21 cellular contexts compared by ENCODE assay signal in genomic region chr10:48494073-48494472, GRCh38.
A peak's percentile ranks its signal among the peaks of the same experiment; 100 is the strongest.
DNase-seq lines count a peak whose midpoint lies in the region; ATAC-seq and TF ChIP-seq lines count a peak whose summit lies in the region.
"Had no signal": no experiment of that assay in that cellular context is flagged by ENCODE, and none has a peak within 500 bp of the region (broad histone marks: within the 10 kb centered on the region; RNA-seq: fewer than 3 reads in every experiment).

No MANE protein-coding gene starts in this region.

- H3K4me3 ChIP-seq in esophagus muscularis mucosa = no peak overlapping the region
- H3K4me3 ChIP-seq: heart left ventricle, prostate gland, tibial nerve had no signal

- H3K27me3 ChIP-seq in esophagus muscularis mucosa = peaks cover 0 to 6% (median 0%) of the 10 kb centered on the region in 4 donors
- H3K27me3 ChIP-seq: heart left ventricle, tibial nerve had no signal

- TF ChIP-seq CTCF in esophagus muscularis mucosa (IDR thresholded peaks at IDR 0.05) (no peak), GM10266 (IDR thresholded peaks at IDR 0.05; ENCODE audit: control insufficient read depth, insufficient read depth, low read depth, missing control alignments) (no peak)

- no peaks in the 10 kb centered on the region for H3K9me3 ChIP-seq in esophagus muscularis mucosa
- H3K9me3 ChIP-seq: heart left ventricle, prostate gland, tibial nerve had no signal

- 90% methylated on average over 6 of the region's 8 CpGs for WGBS in esophagus muscularis mucosa

- H3K27ac ChIP-seq in esophagus muscularis mucosa (replicated peaks in 1 of 4) = no peak overlapping the region
- H3K27ac ChIP-seq: 22Rv1, C4-2B, heart left ventricle, prostate gland, tibial nerve had no signal

- DNase-seq in DMS 273 (lab: John Stamatoyannopoulos, UW; ENCODE audit: unreplicated experiment) = peak; percentile 49
- DNase-seq in DMS 273 treated with DMSO at 0.1 percent for 48 hours (lab: John Stamatoyannopoulos, UW) = no peak
- DNase-seq in DMS153 (lab: John Stamatoyannopoulos, UW) = peak; percentile 40
- DNase-seq in RPMI8226 = peak; percentile 57
- peak; percentile 89 for DNase-seq in esophagus muscularis mucosa (ENCODE audit: extremely low spot score)
- no peak for DNase-seq in nucleus accumbens (lab: John Stamatoyannopoulos, UW)
- no peak for DNase-seq in GM10266 (ENCODE audit: extremely low spot score)
- DNase-seq: activated CD4-positive, alpha-beta T cell treated with anti-CD3 and anti-CD28 coated beads, Interleukin-2, amount 10 ng/mL, durations not matched to agents 24 days and 14 days; amygdala; caudate nucleus; effector CD4-positive, alpha-beta T cell; naive thymus-derived CD8-positive, alpha-beta T cell; NCI-H2029 treated with DMSO at 0.1 percent for 48 hours; NCI-H748 treated with DMSO at 0.1 percent for 48 hours; T1000 had no signal

- peaks cover 7 to 11% (median 10%) of the 10 kb centered on the region in 4 donors for H3K4me1 ChIP-seq in esophagus muscularis mucosa
- H3K4me1 ChIP-seq: prostate gland had no signal

- intact Hi-C loops in esophagus muscularis mucosa (cut with DNase I) = no loop called here

- no peak for TF ChIP-seq POLR2A in esophagus muscularis mucosa (IDR thresholded peaks at IDR 0.05; ENCODE audit: low read depth)

- no peak for TF ChIP-seq EP300 in esophagus muscularis mucosa (IDR thresholded peaks at IDR 0.05)

- ATAC-seq in HG03095 (IDR thresholded peaks at IDR 0.05; ENCODE audit: unreplicated experiment) = no peak
- ATAC-seq: naive thymus-derived CD8-positive, alpha-beta T cell had no signal

- H3K36me3 ChIP-seq in esophagus muscularis mucosa = no peaks in the 10 kb centered on the region
- H3K36me3 ChIP-seq: heart left ventricle, prostate gland, tibial nerve had no signal

Comparison
In these comparisons a context has a peak if more than half of its experiments do, and no peak if none do; other contexts are left out.
1. DNase-seq: peak in DMS 273 (single experiment), DMS153 (single experiment), RPMI8226 (single experiment) and esophagus muscularis mucosa (single experiment); none in DMS 273 treated with DMSO at 0.1 percent for 48 hours (single experiment), nucleus accumbens (0 of 56) and GM10266 (single experiment).